Comparison of ENCODE assay signal across 17 cellular contexts in genomic region chr11:107446822-107447431, GRCh38. TPM values are rescaled to one million over a fixed set of nuclear protein-coding genes. Genes with fewer than 3 reads are reported as not detected.
DNase-seq lines count a peak whose midpoint lies in the region; ATAC-seq, FAIRE-seq and TF ChIP-seq lines count a peak whose summit lies in the region.
"Had no signal": no experiment of that assay in that cellular context is flagged by ENCODE, and none has a peak within 500 bp of the region (broad histone marks: within the 10 kb centered on the region; RNA-seq: fewer than 3 reads in every experiment).

No MANE protein-coding gene starts in this region.

- ATAC-seq in HG03460 (IDR thresholded peaks at IDR 0.05; ENCODE audit: unreplicated experiment) (peak; percentile 62), gastroesophageal sphincter (no peak)
- no peak for ATAC-seq in stimulated activated effector memory CD8-positive, alpha-beta T cell treated with anti-CD3 and anti-CD28 coated beads, Interleukin-12 subunit alpha, Interleukin-12 subunit beta, amount 100 ng/mL, for 72 hours
- ATAC-seq: CD8-positive, alpha-beta T cell had no signal

- DNase-seq in GM18507 (ENCODE audit: extremely low spot score, insufficient read length, low read depth) (no peak), GM19239 (ENCODE audit: insufficient read length, low spot score) (no peak), immature natural killer cell (no peak), DMS 273 treated with DMSO at 0.1 percent for 48 hours (lab: John Stamatoyannopoulos, UW) (no peak)
- DNase-seq in stimulated activated effector memory CD8-positive, alpha-beta T cell treated with anti-CD3 and anti-CD28 coated beads, Interleukin-12 subunit alpha, Interleukin-12 subunit beta, amount 100 ng/mL, for 72 hours (ENCODE audit: low spot score in 2 of 2) = no peak
- DNase-seq: CD8-positive, alpha-beta T cell; GOT3; NCI-H1092; NCI-H1694; NCI-H345; NCI-H526 treated with DMSO at 0.1 percent for 48 hours; SJCRH30; SW 1271 had no signal

- H3K27ac Mint-ChIP-seq in stimulated activated effector memory CD8-positive, alpha-beta T cell treated with anti-CD3 and anti-CD28 coated beads, Interleukin-12 subunit alpha, Interleukin-12 subunit beta, amount 100 ng/mL, for 72 hours = peak overlapping the region; percentile 26
- no peak overlapping the region for H3K27ac Mint-ChIP-seq in immature natural killer cell
- H3K27ac Mint-ChIP-seq: CD8-positive, alpha-beta T cell had no signal

- no peak overlapping the region for H3K4me3 Mint-ChIP-seq in stimulated activated effector memory CD8-positive, alpha-beta T cell treated with anti-CD3 and anti-CD28 coated beads, Interleukin-12 subunit alpha, Interleukin-12 subunit beta, amount 100 ng/mL, for 72 hours
- H3K4me3 Mint-ChIP-seq in immature natural killer cell = no peak overlapping the region
- H3K4me3 Mint-ChIP-seq: CD8-positive, alpha-beta T cell had no signal

- TF ChIP-seq CTCF in gastroesophageal sphincter (IDR thresholded peaks at IDR 0.05) = no peak

- peaks cover 89% of the 10 kb centered on the region for H3K36me3 Mint-ChIP-seq in stimulated activated effector memory CD8-positive, alpha-beta T cell treated with anti-CD3 and anti-CD28 coated beads, Interleukin-12 subunit alpha, Interleukin-12 subunit beta, amount 100 ng/mL, for 72 hours
- peaks cover 28 to 44% (median 36%) of the 10 kb centered on the region in 3 donors for H3K36me3 Mint-ChIP-seq in immature natural killer cell

- H3K4me1 ChIP-seq in gastroesophageal sphincter = no peaks in the 10 kb centered on the region
- H3K4me1 ChIP-seq: SJCRH30 had no signal

- no peak overlapping the region for H3K27ac ChIP-seq in gastroesophageal sphincter
- H3K27ac ChIP-seq: HL-60, SJCRH30 had no signal

- no peaks in the 10 kb centered on the region for H3K9me3 ChIP-seq in gastroesophageal sphincter
- H3K9me3 ChIP-seq: SJCRH30 had no signal

- no peak overlapping the region for H3K4me3 ChIP-seq in gastroesophageal sphincter
- H3K4me3 ChIP-seq: SJCRH30 had no signal

- H3K36me3 ChIP-seq in gastroesophageal sphincter = peaks cover 0 to 49% of the 10 kb centered on the region in 2 donors
- H3K36me3 ChIP-seq: SJCRH30 had no signal

- no peak for TF ChIP-seq POLR2A in gastroesophageal sphincter (IDR thresholded peaks at IDR 0.05)

- H3K27me3 ChIP-seq in gastroesophageal sphincter = no peaks in the 10 kb centered on the region
- H3K27me3 ChIP-seq: SJCRH30 had no signal

- 88% methylated on average over 3 of the region's 3 CpGs for WGBS in gastroesophageal sphincter (ENCODE audit: low coverage in 1 of 2), 2 donors

- no peak for TF ChIP-seq EP300 in gastroesophageal sphincter (IDR thresholded peaks at IDR 0.05)

- H3K4me1 Mint-ChIP-seq in stimulated activated effector memory CD8-positive, alpha-beta T cell treated with anti-CD3 and anti-CD28 coated beads, Interleukin-12 subunit alpha, Interleukin-12 subunit beta, amount 100 ng/mL, for 72 hours = peaks cover 31% of the 10 kb centered on the region
- H3K4me1 Mint-ChIP-seq in immature natural killer cell = peaks cover 12 to 38% of the 10 kb centered on the region in 2 donors

- FAIRE-seq in GM18507 (lab: Jason Lieb, UNC) = peak; percentile 26
- FAIRE-seq in GM19239 (lab: Jason Lieb, UNC) = peak; percentile 44
- FAIRE-seq: D721Med had no signal

- H3K9me3 Mint-ChIP-seq in stimulated activated effector memory CD8-positive, alpha-beta T cell treated with anti-CD3 and anti-CD28 coated beads, Interleukin-12 subunit alpha, Interleukin-12 subunit beta, amount 100 ng/mL, for 72 hours = no peaks in the 10 kb centered on the region
- no peaks in the 10 kb centered on the region for H3K9me3 Mint-ChIP-seq in immature natural killer cell
- H3K9me3 Mint-ChIP-seq: CD8-positive, alpha-beta T cell had no signal

- no peaks in the 10 kb centered on the region for H3K27me3 Mint-ChIP-seq in immature natural killer cell (ENCODE audit: low read depth in 3 of 3)

RNA-seq across cellular contexts. Expression of gene CWF19L2, which starts 10.7 kb away (rescaled TPM):
- 1 to 10 TPM; 1.4 to 8.8 (median 5.3) TPM for polyA plus RNA-seq in immature natural killer cell
- 10 to 100 TPM; 14.9 to 47.3 (median 26.7) TPM for total RNA-seq in gastroesophageal sphincter
